11 cellular contexts compared by ENCODE assay signal in genomic region chr2:230717595-230717994, GRCh38. TPM values are rescaled to one million over a fixed set of nuclear protein-coding genes. Genes with fewer than 3 reads are reported as not detected.
DNase-seq lines count a peak whose midpoint lies in the region; ATAC-seq and TF ChIP-seq lines count a peak whose summit lies in the region.
"Had no signal": no experiment of that assay in that cellular context is flagged by ENCODE, and none has a peak within 500 bp of the region (broad histone marks: within the 10 kb centered on the region; RNA-seq: fewer than 3 reads in every experiment).

No MANE protein-coding gene starts in this region.

- H3K4me1 Mint-ChIP-seq in stimulated activated naive CD8-positive, alpha-beta T cell treated with anti-CD3 and anti-CD28 coated beads, Interleukin-15, Interleukin-2, amounts not matched to agents 100 ng/mL and 50 ng/mL, for 24 hours (ENCODE audit: low read depth) = peaks cover 81% of the 10 kb centered on the region
- H3K4me1 Mint-ChIP-seq in activated CD8-positive, alpha-beta T cell treated with anti-CD3 and anti-CD28 coated beads for 36 hours (ENCODE audit: low read depth) = peaks cover 70% of the 10 kb centered on the region

- no peak for TF ChIP-seq CTCF in activated CD8-positive, alpha-beta T cell treated with anti-CD3 and anti-CD28 coated beads for 36 hours (IDR thresholded peaks at IDR 0.05)
- TF ChIP-seq CTCF in SK-N-SH (IDR thresholded peaks at IDR 0.05) (no peak), mucosa of descending colon (IDR thresholded peaks at IDR 0.05) (no peak)

- H3K36me3 Mint-ChIP-seq in stimulated activated naive CD8-positive, alpha-beta T cell treated with anti-CD3 and anti-CD28 coated beads, Interleukin-15, Interleukin-2, amounts not matched to agents 100 ng/mL and 50 ng/mL, for 24 hours (ENCODE audit: low read depth) = peaks cover 42% of the 10 kb centered on the region
- peaks cover 65% of the 10 kb centered on the region for H3K36me3 Mint-ChIP-seq in activated CD8-positive, alpha-beta T cell treated with anti-CD3 and anti-CD28 coated beads for 36 hours (ENCODE audit: low read depth)

- H3K4me2 ChIP-seq in SK-N-SH = no peak overlapping the region

- H3K27me3 ChIP-seq in SK-N-SH (ENCODE audit: insufficient read depth) = no peaks in the 10 kb centered on the region
- H3K27me3 ChIP-seq: heart right ventricle had no signal

- POLR2A ChIA-PET in activated CD8-positive, alpha-beta T cell treated with anti-CD3 and anti-CD28 coated beads for 36 hours (lab: Charles Lee) = interaction anchor here (0.9 to 1.7 kb wide), 6 partner anchors 11 to 79 kb away, joined by 3 to 5 read pairs (median 4); no protein-coding TSS in a partner anchor
- POLR2A ChIA-PET in SK-N-SH (lab: Yijun Ruan, JAX) = no interaction called here

- no peaks in the 10 kb centered on the region for H3K9me2 ChIP-seq in SK-N-SH

- no peaks in the 10 kb centered on the region for H3K9me3 Mint-ChIP-seq in stimulated activated naive CD8-positive, alpha-beta T cell treated with anti-CD3 and anti-CD28 coated beads, Interleukin-15, Interleukin-2, amounts not matched to agents 100 ng/mL and 50 ng/mL, for 24 hours
- H3K9me3 Mint-ChIP-seq in activated CD8-positive, alpha-beta T cell treated with anti-CD3 and anti-CD28 coated beads for 36 hours = no peaks in the 10 kb centered on the region

- H3K27ac ChIP-seq in SK-N-SH (ENCODE audit: low read depth in 2 of 2, low read length in 1 of 2) = no peak overlapping the region
- H3K27ac ChIP-seq: heart right ventricle had no signal

- intact Hi-C loops in activated CD8-positive, alpha-beta T cell treated with anti-CD3 and anti-CD28 coated beads for 36 hours (cut with micrococcal nuclease) = no loop called here
- intact Hi-C loops in mucosa of descending colon (cut with DNase I, micrococcal nuclease) = loop anchor here in 1 of 2 donors (10.0 kb wide), 1 partner anchor 77 kb away; no protein-coding TSS in a partner anchor

- no peak overlapping the region for H2AFZ ChIP-seq in SK-N-SH (ENCODE audit: low read depth)

- H3K27me3 Mint-ChIP-seq in stimulated activated naive CD8-positive, alpha-beta T cell treated with anti-CD3 and anti-CD28 coated beads, Interleukin-15, Interleukin-2, amounts not matched to agents 100 ng/mL and 50 ng/mL, for 24 hours = no peaks in the 10 kb centered on the region
- H3K27me3 Mint-ChIP-seq in activated CD8-positive, alpha-beta T cell treated with anti-CD3 and anti-CD28 coated beads for 36 hours = no peaks in the 10 kb centered on the region

- CTCF ChIA-PET in activated CD8-positive, alpha-beta T cell treated with anti-CD3 and anti-CD28 coated beads for 36 hours (lab: Charles Lee) = interaction anchor here (0.7 to 3.0 kb wide), 3 partner anchors 16 to 81 kb away, joined by 3 to 18 read pairs (median 7); no protein-coding TSS in a partner anchor
- CTCF ChIA-PET in SK-N-SH (lab: Yijun Ruan, JAX) = interaction anchor here (1.4 kb wide), 1 partner anchor 10 kb away, joined by 3 read pairs; no protein-coding TSS in a partner anchor

- no peak overlapping the region for H3K9ac ChIP-seq in SK-N-SH

- no peak for ATAC-seq in stimulated activated naive CD8-positive, alpha-beta T cell treated with anti-CD3 and anti-CD28 coated beads, Interleukin-15, Interleukin-2, amounts not matched to agents 100 U/mL and 50 U/mL, for 24 hours
- no peak for ATAC-seq in activated CD8-positive, alpha-beta T cell treated with anti-CD3 and anti-CD28 coated beads for 36 hours
- ATAC-seq in GM18870 (IDR thresholded peaks at IDR 0.05; ENCODE audit: unreplicated experiment) = no peak
- no peak for ATAC-seq in mucosa of descending colon
- ATAC-seq: heart right ventricle, Panc1 had no signal

- peaks cover 2 to 20% of the 10 kb centered on the region in 2 experiments for H3K36me3 ChIP-seq in SK-N-SH (replicated peaks in 1 of 2; ENCODE audit: control insufficient read depth in 1 of 2, insufficient read depth in 2 of 2, low read length in 1 of 2)
- no peaks in the 10 kb centered on the region for H3K36me3 ChIP-seq in mucosa of descending colon (ENCODE audit: low read depth)

- peak overlapping the region; percentile 16 for H3K4me3 Mint-ChIP-seq in stimulated activated naive CD8-positive, alpha-beta T cell treated with anti-CD3 and anti-CD28 coated beads, Interleukin-15, Interleukin-2, amounts not matched to agents 100 ng/mL and 50 ng/mL, for 24 hours
- peak overlapping the region; percentile 47 for H3K4me3 Mint-ChIP-seq in activated CD8-positive, alpha-beta T cell treated with anti-CD3 and anti-CD28 coated beads for 36 hours

- H4K20me1 ChIP-seq in SK-N-SH (ENCODE audit: insufficient read depth) = peaks cover 79% of the 10 kb centered on the region

- H3K27ac Mint-ChIP-seq in stimulated activated naive CD8-positive, alpha-beta T cell treated with anti-CD3 and anti-CD28 coated beads, Interleukin-15, Interleukin-2, amounts not matched to agents 100 ng/mL and 50 ng/mL, for 24 hours = peak overlapping the region; percentile 51
- peak overlapping the region; percentile 68 for H3K27ac Mint-ChIP-seq in activated CD8-positive, alpha-beta T cell treated with anti-CD3 and anti-CD28 coated beads for 36 hours

- no peak for TF ChIP-seq EP300 in SK-N-SH (IDR thresholded peaks at IDR 0.05; ENCODE audit: borderline replicate concordance in 1 of 2, low read depth in 1 of 2, low read length in 1 of 2)

- H3K4me3 ChIP-seq in SK-N-SH (ENCODE audit: low read depth in 2 of 2, low read length in 1 of 2) (no peak overlapping the region), mucosa of descending colon (no peak overlapping the region)
- H3K4me3 ChIP-seq: heart right ventricle had no signal

- H3K79me2 ChIP-seq in SK-N-SH (ENCODE audit: insufficient read depth) = peaks cover 94% of the 10 kb centered on the region

- H3K9me3 ChIP-seq in SK-N-SH = no peaks in the 10 kb centered on the region
- H3K9me3 ChIP-seq in mucosa of descending colon = no peaks in the 10 kb centered on the region
- H3K9me3 ChIP-seq: heart right ventricle had no signal

- no peak for TF ChIP-seq RAD21 in SK-N-SH (IDR thresholded peaks at IDR 0.05; ENCODE audit: low read length)

- H3K4me1 ChIP-seq in SK-N-SH (ENCODE audit: control insufficient read depth in 1 of 2, insufficient read depth in 2 of 2, low read depth in 1 of 2, low read length in 1 of 2) = peaks cover 0 to 2% of the 10 kb centered on the region in 2 experiments; a peak in 2 of 4 replicates
- peaks cover 47% of the 10 kb centered on the region for H3K4me1 ChIP-seq in mucosa of descending colon (ENCODE audit: low read depth)

- no peak for DNase-seq in stimulated activated naive CD8-positive, alpha-beta T cell treated with anti-CD3 and anti-CD28 coated beads, Interleukin-15, Interleukin-2, amounts not matched to agents 100 U/mL and 50 U/mL, for 24 hours
- no peak for DNase-seq in activated CD8-positive, alpha-beta T cell treated with anti-CD3 and anti-CD28 coated beads for 36 hours
- DNase-seq in kidney tubule cell (ENCODE audit: low spot score) (peak; percentile 74), SK-N-SH (no peak), mucosa of descending colon (no peak), DMS153 (lab: John Stamatoyannopoulos, UW) (no peak)
- DNase-seq: heart right ventricle, NCI-H1092 had no signal

- WGBS in SK-N-SH (ENCODE audit: low lambda C conversion rate) = 89% methylated on average over 3 of the region's 3 CpGs

- peaks cover 16% of the 10 kb centered on the region for H3F3A ChIP-seq in SK-N-SH (replicated peaks; ENCODE audit: insufficient read depth)

TF ChIP-seq in SK-N-SH, 30 proteins besides CTCF, POLR2A, EP300 and RAD21:
- TF ChIP-seq ZBTB33 (IDR thresholded peaks at IDR 0.05; ENCODE audit: borderline replicate concordance, low read depth) (no peak), MEF2A (IDR thresholded peaks at IDR 0.05; ENCODE audit: borderline replicate concordance, low read depth) (no peak), RFX5 (IDR thresholded peaks at IDR 0.05; ENCODE audit: low read length) (no peak), POLR2AphosphoS5 (IDR thresholded peaks at IDR 0.05; ENCODE audit: low read depth, low read length) (no peak), TCF12 (IDR thresholded peaks at IDR 0.05) (no peak), SMC3 (IDR thresholded peaks at IDR 0.05; ENCODE audit: low read depth, low read length) (no peak)

RNA-seq across cellular contexts. Expression of gene CAB39, which starts 5.0 kb away (rescaled TPM):
- total RNA-seq in activated CD8-positive, alpha-beta T cell treated with anti-CD3 and anti-CD28 coated beads for 36 hours = 100 to 1,000 TPM; 119 to 120 TPM
- 15.7 and 18.7 TPM in 2 replicates for polyA plus RNA-seq in SK-N-SH (2012; rRNA removed)
- polyA plus RNA-seq in SK-N-SH (2012; cell fraction: cytosol; rRNA removed) = 24.9 and 27.9 TPM in 2 replicates
- polyA plus RNA-seq in SK-N-SH (2012; cell fraction: nucleus; rRNA removed) = 15.2 and 23.1 TPM in 2 replicates
- 100 to 1,000 TPM; 112 to 155 (median 115) TPM for total RNA-seq in mucosa of descending colon
